8 cellular contexts compared by ENCODE assay signal in genomic region chr4:180828455-180829018, GRCh38.
DNase-seq lines count a peak whose midpoint lies in the region; ATAC-seq and TF ChIP-seq lines count a peak whose summit lies in the region.

No MANE protein-coding gene starts in this region.

- H3K36me3 Mint-ChIP-seq in CD8-positive, alpha-beta memory T cell = no peaks in the 10 kb centered on the region

- no peak overlapping the region for H3K4me2 ChIP-seq in mesenchymal stem cell (ENCODE audit: low read length, poor library complexity, severe bottlenecking)

- TF ChIP-seq POLR2A in breast epithelium (IDR thresholded peaks at IDR 0.05) = no peak

- H3K79me1 ChIP-seq in mesenchymal stem cell (replicated peaks; ENCODE audit: low read length, poor library complexity, severe bottlenecking) = no peaks in the 10 kb centered on the region

- no peak overlapping the region for H2BK15ac ChIP-seq in mesenchymal stem cell (ENCODE audit: low read depth, poor library complexity, severe bottlenecking)

- peak; percentile 49 for ATAC-seq in HG03432 (IDR thresholded peaks at IDR 0.05; ENCODE audit: unreplicated experiment)

- TF ChIP-seq CTCF in C4-2B (conservative IDR thresholded peaks at IDR 0.05) (peak; percentile 82), breast epithelium (IDR thresholded peaks at IDR 0.05) (peak in 2 of 3 donors; percentile 36)

- H3K27me3 Mint-ChIP-seq in CD8-positive, alpha-beta memory T cell = no peaks in the 10 kb centered on the region

- H2AFZ ChIP-seq in mesenchymal stem cell (ENCODE audit: low read depth, low read length) = no peak overlapping the region

- no peak overlapping the region for H3K14ac ChIP-seq in mesenchymal stem cell (ENCODE audit: low read length in 2 of 2)

- H3K36me3 ChIP-seq in breast epithelium (no peaks in the 10 kb centered on the region), mesenchymal stem cell (ENCODE audit: control insufficient read depth in 1 of 2, insufficient read depth in 2 of 2, low read depth in 1 of 2, low read length in 2 of 2) (no peaks in the 10 kb centered on the region)
- H3K36me3 ChIP-seq in CD8-positive, alpha-beta memory T cell (ENCODE audit: insufficient read depth, low read length) = no peaks in the 10 kb centered on the region

- H3K9ac ChIP-seq in mesenchymal stem cell (ENCODE audit: low read length) = no peak overlapping the region

- no peak overlapping the region for H3K4ac ChIP-seq in mesenchymal stem cell (ENCODE audit: low read depth in 1 of 2, low read length in 2 of 2)

- H3K9me3 ChIP-seq in breast epithelium (no peaks in the 10 kb centered on the region), mesenchymal stem cell (ENCODE audit: control insufficient read depth, low read length) (peaks cover 6% of the 10 kb centered on the region)
- H3K9me3 ChIP-seq in CD8-positive, alpha-beta memory T cell (ENCODE audit: low read length) = no peaks in the 10 kb centered on the region

- CTCF ChIA-PET in CD8-positive, alpha-beta memory T cell (lab: Charles Lee) = no interaction called here

- H2BK120ac ChIP-seq in mesenchymal stem cell (ENCODE audit: low read depth, low read length) = no peak overlapping the region

- H4K91ac ChIP-seq in mesenchymal stem cell (ENCODE audit: low read length) = no peak overlapping the region

- H3K27ac ChIP-seq in C4-2B (no peak overlapping the region), breast epithelium (no peak overlapping the region), mesenchymal stem cell (ENCODE audit: low read length, poor library complexity, severe bottlenecking) (no peak overlapping the region)
- H3K27ac ChIP-seq in CD8-positive, alpha-beta memory T cell (ENCODE audit: low read depth, low read length) = no peak overlapping the region

- WGBS in mesenchymal stem cell = 0% methylated on average over 2 of the region's 2 CpGs

- peaks cover 0 to 11% (median 3%) of the 10 kb centered on the region in 5 donors for H3K9me3 Mint-ChIP-seq in CD8-positive, alpha-beta memory T cell

- no peaks in the 10 kb centered on the region for H3K4me1 Mint-ChIP-seq in CD8-positive, alpha-beta memory T cell

- H3K27ac Mint-ChIP-seq in CD8-positive, alpha-beta memory T cell = no peak overlapping the region

- no peak overlapping the region for H2AK5ac ChIP-seq in mesenchymal stem cell (ENCODE audit: low read length, severe bottlenecking)

- no peak overlapping the region for H2BK12ac ChIP-seq in mesenchymal stem cell (ENCODE audit: low read length in 2 of 2)

- no peak overlapping the region for H2BK5ac ChIP-seq in mesenchymal stem cell (ENCODE audit: low read depth, low read length, poor library complexity, severe bottlenecking)

- H4K8ac ChIP-seq in mesenchymal stem cell (ENCODE audit: low read length) = no peak overlapping the region

- H3K27me3 ChIP-seq in breast epithelium = no peaks in the 10 kb centered on the region
- H3K27me3 ChIP-seq in mesenchymal stem cell (ENCODE audit: control insufficient read depth in 1 of 2, insufficient read depth in 1 of 2, low read length in 2 of 2) = no peaks in the 10 kb centered on the region
- no peaks in the 10 kb centered on the region for H3K27me3 ChIP-seq in CD8-positive, alpha-beta memory T cell (ENCODE audit: insufficient read depth, low read length, poor library complexity, severe bottlenecking)

- no peak overlapping the region for H3K18ac ChIP-seq in mesenchymal stem cell (ENCODE audit: low read depth in 1 of 2, low read length in 2 of 2)

- H3K4me1 ChIP-seq in breast epithelium = no peaks in the 10 kb centered on the region
- H3K4me1 ChIP-seq in mesenchymal stem cell (ENCODE audit: control insufficient read depth, insufficient read depth, low read depth, low read length) = peaks cover 4% of the 10 kb centered on the region
- H3K4me1 ChIP-seq in CD8-positive, alpha-beta memory T cell (ENCODE audit: insufficient read depth, low read length) = no peaks in the 10 kb centered on the region

- H3K4me3 ChIP-seq in breast epithelium (no peak overlapping the region), mesenchymal stem cell (ENCODE audit: insufficient read depth in 1 of 2, low read depth in 1 of 2, low read length in 2 of 2) (no peak overlapping the region)
- H3K4me3 ChIP-seq in CD8-positive, alpha-beta memory T cell (ENCODE audit: low read length) = no peak overlapping the region

- POLR2A ChIA-PET in CD8-positive, alpha-beta memory T cell (lab: Charles Lee) = no interaction called here

- H3K4me3 Mint-ChIP-seq in CD8-positive, alpha-beta memory T cell = no peak overlapping the region

- peak; percentile 74 for DNase-seq in NCI-H748 (lab: John Stamatoyannopoulos, UW; ENCODE audit: unreplicated experiment)
- DNase-seq in breast epithelium (ENCODE audit: low spot score in 2 of 2) = no peak
- peak; percentile 57 for DNase-seq in mesenchymal stem cell
- no peak for DNase-seq in activated CD4-positive, CD25-positive, alpha-beta regulatory T cell treated with anti-CD3 and anti-CD28 coated beads, Interleukin-2, amount 50 U/mL, for 72 hours
- no peak for DNase-seq in CD8-positive, alpha-beta memory T cell
- DNase-seq in mesenteric fat pad (ENCODE audit: low spot score) = no peak

- no peak overlapping the region for H3K23ac ChIP-seq in mesenchymal stem cell (ENCODE audit: low read length in 2 of 2)

- intact Hi-C loops in breast epithelium (cut with DNase I; ENCODE audit: low total_unique reads) = no loop called here

Comparison
In these comparisons a context has a peak if more than half of its experiments do, and no peak if none do; other contexts are left out.
1. DNase-seq: peak in NCI-H748 (single experiment) and mesenchymal stem cell (single experiment); none in breast epithelium (0 of 2), activated CD4-positive, CD25-positive, alpha-beta regulatory T cell treated with anti-CD3 and anti-CD28 coated beads, Interleukin-2, amount 50 U/mL, for 72 hours (single experiment), CD8-positive, alpha-beta memory T cell (0 of 5) and mesenteric fat pad (single experiment).